In the genomic region with DNA sequence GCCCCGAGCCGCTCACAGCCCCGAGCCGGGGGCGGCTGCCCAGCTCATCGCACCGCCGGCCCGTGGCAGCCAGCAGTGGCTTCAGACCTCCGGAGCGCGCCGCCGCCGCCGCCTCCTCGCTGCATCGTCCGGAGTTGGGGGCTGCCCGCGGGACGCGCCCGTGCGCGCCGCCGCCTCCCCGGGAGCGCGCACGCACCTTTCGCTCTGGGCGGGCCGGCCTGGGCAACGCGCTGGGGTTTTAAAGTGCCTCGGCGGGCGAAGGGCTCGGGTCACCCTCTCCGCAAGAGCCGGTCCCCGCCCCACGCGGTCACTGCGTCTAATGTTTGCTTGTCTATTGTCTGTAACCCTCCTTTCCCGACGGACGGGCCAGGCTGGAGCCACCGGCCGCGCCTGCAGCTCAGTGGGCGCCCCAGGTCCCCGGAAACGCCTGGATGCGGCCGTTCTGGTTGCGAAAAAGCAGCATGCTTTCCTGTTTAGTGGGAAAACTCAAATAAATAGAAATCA, we compare ENCODE assay signal across 8 cellular contexts. TPM values are rescaled to one million over a fixed set of nuclear protein-coding genes. Genes with fewer than 3 reads are reported as not detected.
DNase-seq lines count a peak whose midpoint lies in the region; ATAC-seq and TF ChIP-seq lines count a peak whose summit lies in the region.

A gene (minus strand): TSS at position 143 of the 504 bp plus-strand sequence. CDS start 205 bp downstream, outside the sequence.

- H3K27me3 ChIP-seq in RWPE2 (ENCODE audit: insufficient read depth, poor library complexity, severe bottlenecking) (no peaks in the 10 kb centered on the region), stomach smooth muscle (ENCODE audit: control insufficient read depth in 1 of 2, insufficient read depth in 2 of 2, low read length in 2 of 2) (no peaks in the 10 kb centered on the region)

- 0 out of 2 replicates have a peak, but pooled peaks cover 3% of the 10 kb centered on the region for H3K36me3 ChIP-seq in RWPE2 (ENCODE audit: low read depth)
- H3K36me3 ChIP-seq in stomach smooth muscle (ENCODE audit: control insufficient read depth in 2 of 2, insufficient read depth in 2 of 2, low read length in 2 of 2) = no peaks in the 10 kb centered on the region

- peak; percentile 81 for ATAC-seq in RWPE2 (ENCODE audit: low read depth)

- H3K9ac ChIP-seq in stomach smooth muscle (ENCODE audit: low read length in 2 of 2) = peak within 1 kb of the TSS; percentile 76 to 86

- no peaks in the 10 kb centered on the region for H3K27me3 Mint-ChIP-seq in neural crest cell (ENCODE audit: low read depth)

- H3K27ac Mint-ChIP-seq in neural crest cell (ENCODE audit: unreplicated experiment) = peak within 1 kb of the TSS; percentile 81

- H3K36me3 Mint-ChIP-seq in neural crest cell (ENCODE audit: low read depth) = no peaks in the 10 kb centered on the region

- DNase-seq in EH (ENCODE audit: low read depth) = peak; percentile 78
- DNase-seq in GOT3 (lab: John Stamatoyannopoulos, UW) = peak; percentile 51
- peak; percentile 65 for DNase-seq in LNCaP clone FGC (ENCODE audit: low read depth)
- DNase-seq in RWPE2 (ENCODE audit: low spot score) = peak; percentile 76
- peak; percentile 61 for DNase-seq in activated gamma-delta T cell (lab: John Stamatoyannopoulos, UW)
- peak; percentile 66 for DNase-seq in fibroblast of villous mesenchyme (ENCODE audit: low read depth)
- DNase-seq in neural crest cell (ENCODE audit: low read depth, low spot score) = peak; percentile 80

- H3K9me3 ChIP-seq in RWPE2 (ENCODE audit: severe bottlenecking) = no peaks in the 10 kb centered on the region
- H3K9me3 ChIP-seq in stomach smooth muscle (ENCODE audit: control insufficient read depth in 2 of 2, low read length in 2 of 2) = no peaks in the 10 kb centered on the region

- H3K4me1 Mint-ChIP-seq in neural crest cell = peaks cover 43% of the 10 kb centered on the region

- H3K4me1 ChIP-seq in RWPE2 (ENCODE audit: insufficient read depth, poor library complexity, severe bottlenecking) = peaks cover 12% of the 10 kb centered on the region
- peaks cover 32% of the 10 kb centered on the region for H3K4me1 ChIP-seq in stomach smooth muscle (ENCODE audit: control insufficient read depth, insufficient read depth, low read length)

- TF ChIP-seq CTCF in LNCaP clone FGC (IDR thresholded peaks at IDR 0.05; ENCODE audit: control insufficient read depth, extremely low read depth, insufficient read depth) (no peak), RWPE2 (IDR thresholded peaks at IDR 0.05; ENCODE audit: poor library complexity, severe bottlenecking) (no peak), fibroblast of villous mesenchyme (IDR thresholded peaks at IDR 0.05; ENCODE audit: insufficient read depth, low read depth, low read length) (no peak), neural crest cell (conservative IDR thresholded peaks at IDR 0.05) (no peak)

- no peaks in the 10 kb centered on the region for H3K9me3 Mint-ChIP-seq in neural crest cell

- H3K4me3 ChIP-seq in LNCaP clone FGC (ENCODE audit: low read depth, low read length) = peak within 1 kb of the TSS; percentile 60
- peak within 1 kb of the TSS; percentile 94 for H3K4me3 ChIP-seq in RWPE2 (ENCODE audit: severe bottlenecking)
- H3K4me3 ChIP-seq in fibroblast of villous mesenchyme (ENCODE audit: low read depth, low read length) = peak within 1 kb of the TSS; percentile 77
- peak within 1 kb of the TSS; percentile 82 to 85 for H3K4me3 ChIP-seq in stomach smooth muscle (ENCODE audit: low read length in 2 of 2)

- peak within 1 kb of the TSS; percentile 80 for H3K27ac ChIP-seq in RWPE2 (ENCODE audit: poor library complexity, severe bottlenecking)
- H3K27ac ChIP-seq in stomach smooth muscle (ENCODE audit: low read length) = peak within 1 kb of the TSS; percentile 79

- peak within 1 kb of the TSS; percentile 97 for H3K4me3 Mint-ChIP-seq in neural crest cell

RNA-seq across cellular contexts. Expression of the gene that starts here (rescaled TPM):
- 103 and 161 TPM in 2 replicates for total RNA-seq in fibroblast of villous mesenchyme
- 56.1 and 57.4 TPM in 2 replicates for total RNA-seq in neural crest cell

Comparison
In these comparisons a context has a peak if more than half of its experiments do, and no peak if none do; other contexts are left out.
1. Peak in every context shown above with its lines: DNase-seq, ATAC-seq, H3K4me3 ChIP-seq and H3K27ac ChIP-seq.